1 cellular context compared by ENCODE assay signal in the genomic region with DNA sequence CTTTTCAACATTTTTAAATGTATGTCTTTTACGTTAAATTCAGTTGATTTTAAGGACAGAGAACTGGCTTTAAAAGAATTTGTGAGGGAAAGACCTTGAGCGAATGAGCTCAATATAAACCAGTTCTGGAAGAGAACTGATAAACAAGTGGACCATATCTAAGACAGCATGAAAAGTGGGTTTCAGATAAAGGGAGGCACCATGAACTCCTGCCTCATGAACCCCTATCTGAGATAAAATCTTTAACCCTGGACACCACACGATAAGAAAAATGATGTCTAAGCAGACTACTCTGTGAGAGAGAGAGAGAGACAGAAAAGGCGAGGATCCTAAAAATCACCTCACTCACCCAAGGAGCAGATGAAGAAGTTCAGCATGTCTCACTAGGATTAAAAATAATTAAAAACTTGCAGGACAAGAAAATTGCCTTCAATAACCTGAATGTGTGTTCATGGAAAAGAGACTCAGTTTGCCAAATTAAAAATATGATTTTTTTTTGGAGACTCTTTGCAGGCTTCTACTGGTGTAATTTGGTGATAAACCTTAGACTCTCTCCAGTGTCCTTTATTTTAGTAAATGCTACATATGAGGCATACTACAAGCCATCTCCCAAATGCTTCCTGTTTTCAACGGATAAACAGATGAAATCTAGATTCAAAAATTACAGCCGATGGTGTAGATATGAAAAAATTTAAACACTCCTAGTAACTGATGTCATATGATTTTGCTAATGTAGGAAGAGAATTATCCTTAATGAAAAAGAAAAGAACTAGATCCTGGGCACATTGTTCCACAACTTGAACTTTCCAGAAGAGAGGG.
TF ChIP-seq lines count a peak whose summit lies in the region.

No MANE protein-coding gene starts in this region.

TF ChIP-seq in K562, 482 proteins besides CTCF, POLR2A, EP300 and RAD21 (continued from another document and continues in another):
- no peak for TF ChIP-seq ARHGAP35 (IDR thresholded peaks at IDR 0.05; ENCODE audit: partially characterized antibody)
- TF ChIP-seq HMGN3 (IDR thresholded peaks at IDR 0.05; ENCODE audit: borderline replicate concordance, extremely low read depth, insufficient read length, low read depth, low read length), result no peak
- TF ChIP-seq, protein P1, sequence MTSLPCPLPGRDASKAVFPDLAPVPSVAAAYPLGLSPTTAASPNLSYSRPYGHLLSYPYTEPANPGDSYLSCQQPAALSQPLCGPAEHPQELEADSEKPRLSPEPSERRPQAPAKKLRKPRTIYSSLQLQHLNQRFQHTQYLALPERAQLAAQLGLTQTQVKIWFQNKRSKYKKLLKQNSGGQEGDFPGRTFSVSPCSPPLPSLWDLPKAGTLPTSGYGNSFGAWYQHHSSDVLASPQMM (CRISPR knock-in tag; IDR thresholded peaks at IDR 0.05), result no peak
- TF ChIP-seq GATAD2A (IDR thresholded peaks at IDR 0.05), result peak; percentile 98
- peak; percentile 96 for TF ChIP-seq TEAD4 (IDR thresholded peaks at IDR 0.05; ENCODE audit: low read length)
- TF ChIP-seq TEAD4 (CRISPR knock-in tag; IDR thresholded peaks at IDR 0.05; ENCODE audit: borderline replicate concordance), result no peak
- no peak for TF ChIP-seq SRSF3 (IDR thresholded peaks at IDR 0.05; ENCODE audit: insufficient read depth, low read length)
- TF ChIP-seq, protein P2, sequence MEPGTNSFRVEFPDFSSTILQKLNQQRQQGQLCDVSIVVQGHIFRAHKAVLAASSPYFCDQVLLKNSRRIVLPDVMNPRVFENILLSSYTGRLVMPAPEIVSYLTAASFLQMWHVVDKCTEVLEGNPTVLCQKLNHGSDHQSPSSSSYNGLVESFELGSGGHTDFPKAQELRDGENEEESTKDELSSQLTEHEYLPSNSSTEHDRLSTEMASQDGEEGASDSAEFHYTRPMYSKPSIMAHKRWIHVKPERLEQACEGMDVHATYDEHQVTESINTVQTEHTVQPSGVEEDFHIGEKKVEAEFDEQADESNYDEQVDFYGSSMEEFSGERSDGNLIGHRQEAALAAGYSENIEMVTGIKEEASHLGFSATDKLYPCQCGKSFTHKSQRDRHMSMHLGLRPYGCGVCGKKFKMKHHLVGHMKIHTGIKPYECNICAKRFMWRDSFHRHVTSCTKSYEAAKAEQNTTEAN (CRISPR knock-in tag; IDR thresholded peaks at IDR 0.05), result no peak
- TF ChIP-seq, protein P3, sequence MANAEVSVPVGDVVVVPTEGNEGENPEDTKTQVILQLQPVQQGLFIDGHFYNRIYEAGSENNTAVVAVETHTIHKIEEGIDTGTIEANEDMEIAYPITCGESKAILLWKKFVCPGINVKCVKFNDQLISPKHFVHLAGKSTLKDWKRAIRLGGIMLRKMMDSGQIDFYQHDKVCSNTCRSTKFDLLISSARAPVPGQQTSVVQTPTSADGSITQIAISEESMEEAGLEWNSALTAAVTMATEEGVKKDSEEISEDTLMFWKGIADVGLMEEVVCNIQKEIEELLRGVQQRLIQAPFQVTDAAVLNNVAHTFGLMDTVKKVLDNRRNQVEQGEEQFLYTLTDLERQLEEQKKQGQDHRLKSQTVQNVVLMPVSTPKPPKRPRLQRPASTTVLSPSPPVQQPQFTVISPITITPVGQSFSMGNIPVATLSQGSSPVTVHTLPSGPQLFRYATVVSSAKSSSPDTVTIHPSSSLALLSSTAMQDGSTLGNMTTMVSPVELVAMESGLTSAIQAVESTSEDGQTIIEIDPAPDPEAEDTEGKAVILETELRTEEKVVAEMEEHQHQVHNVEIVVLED (CRISPR knock-in tag; IDR thresholded peaks at IDR 0.05), result no peak
- TF ChIP-seq ETV5 (CRISPR knock-in tag; IDR thresholded peaks at IDR 0.05; ENCODE audit: low read depth), result no peak
- TF ChIP-seq, protein P4, sequence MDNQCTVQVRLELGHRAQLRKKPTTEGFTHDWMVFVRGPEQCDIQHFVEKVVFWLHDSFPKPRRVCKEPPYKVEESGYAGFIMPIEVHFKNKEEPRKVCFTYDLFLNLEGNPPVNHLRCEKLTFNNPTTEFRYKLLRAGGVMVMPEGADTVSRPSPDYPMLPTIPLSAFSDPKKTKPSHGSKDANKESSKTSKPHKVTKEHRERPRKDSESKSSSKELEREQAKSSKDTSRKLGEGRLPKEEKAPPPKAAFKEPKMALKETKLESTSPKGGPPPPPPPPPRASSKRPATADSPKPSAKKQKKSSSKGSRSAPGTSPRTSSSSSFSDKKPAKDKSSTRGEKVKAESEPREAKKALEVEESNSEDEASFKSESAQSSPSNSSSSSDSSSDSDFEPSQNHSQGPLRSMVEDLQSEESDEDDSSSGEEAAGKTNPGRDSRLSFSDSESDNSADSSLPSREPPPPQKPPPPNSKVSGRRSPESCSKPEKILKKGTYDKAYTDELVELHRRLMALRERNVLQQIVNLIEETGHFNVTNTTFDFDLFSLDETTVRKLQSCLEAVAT (IDR thresholded peaks at IDR 0.05), result peak; percentile 42 to 55; a peak in 1 of 4 replicates
- TF ChIP-seq ZNF197 (CRISPR knock-in tag; IDR thresholded peaks at IDR 0.05; ENCODE audit: low read depth), result peak; percentile 85; the same call in 1 of the 2 replicates
- peak; percentile 96 for TF ChIP-seq RNF2 (IDR thresholded peaks at IDR 0.05)
- peak; percentile 94 for TF ChIP-seq SMAD4 (CRISPR knock-in tag; conservative IDR thresholded peaks at IDR 0.05)
- TF ChIP-seq, protein P5, sequence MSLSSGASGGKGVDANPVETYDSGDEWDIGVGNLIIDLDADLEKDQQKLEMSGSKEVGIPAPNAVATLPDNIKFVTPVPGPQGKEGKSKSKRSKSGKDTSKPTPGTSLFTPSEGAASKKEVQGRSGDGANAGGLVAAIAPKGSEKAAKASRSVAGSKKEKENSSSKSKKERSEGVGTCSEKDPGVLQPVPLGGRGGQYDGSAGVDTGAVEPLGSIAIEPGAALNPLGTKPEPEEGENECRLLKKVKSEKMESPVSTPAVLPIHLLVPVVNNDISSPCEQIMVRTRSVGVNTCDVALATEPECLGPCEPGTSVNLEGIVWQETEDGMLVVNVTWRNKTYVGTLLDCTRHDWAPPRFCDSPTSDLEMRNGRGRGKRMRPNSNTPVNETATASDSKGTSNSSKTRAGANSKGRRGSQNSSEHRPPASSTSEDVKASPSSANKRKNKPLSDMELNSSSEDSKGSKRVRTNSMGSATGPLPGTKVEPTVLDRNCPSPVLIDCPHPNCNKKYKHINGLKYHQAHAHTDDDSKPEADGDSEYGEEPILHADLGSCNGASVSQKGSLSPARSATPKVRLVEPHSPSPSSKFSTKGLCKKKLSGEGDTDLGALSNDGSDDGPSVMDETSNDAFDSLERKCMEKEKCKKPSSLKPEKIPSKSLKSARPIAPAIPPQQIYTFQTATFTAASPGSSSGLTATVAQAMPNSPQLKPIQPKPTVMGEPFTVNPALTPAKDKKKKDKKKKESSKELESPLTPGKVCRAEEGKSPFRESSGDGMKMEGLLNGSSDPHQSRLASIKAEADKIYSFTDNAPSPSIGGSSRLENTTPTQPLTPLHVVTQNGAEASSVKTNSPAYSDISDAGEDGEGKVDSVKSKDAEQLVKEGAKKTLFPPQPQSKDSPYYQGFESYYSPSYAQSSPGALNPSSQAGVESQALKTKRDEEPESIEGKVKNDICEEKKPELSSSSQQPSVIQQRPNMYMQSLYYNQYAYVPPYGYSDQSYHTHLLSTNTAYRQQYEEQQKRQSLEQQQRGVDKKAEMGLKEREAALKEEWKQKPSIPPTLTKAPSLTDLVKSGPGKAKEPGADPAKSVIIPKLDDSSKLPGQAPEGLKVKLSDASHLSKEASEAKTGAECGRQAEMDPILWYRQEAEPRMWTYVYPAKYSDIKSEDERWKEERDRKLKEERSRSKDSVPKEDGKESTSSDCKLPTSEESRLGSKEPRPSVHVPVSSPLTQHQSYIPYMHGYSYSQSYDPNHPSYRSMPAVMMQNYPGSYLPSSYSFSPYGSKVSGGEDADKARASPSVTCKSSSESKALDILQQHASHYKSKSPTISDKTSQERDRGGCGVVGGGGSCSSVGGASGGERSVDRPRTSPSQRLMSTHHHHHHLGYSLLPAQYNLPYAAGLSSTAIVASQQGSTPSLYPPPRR (CRISPR knock-in tag; IDR thresholded peaks at IDR 0.05; ENCODE audit: borderline replicate concordance), result no peak
- TF ChIP-seq, protein P6, sequence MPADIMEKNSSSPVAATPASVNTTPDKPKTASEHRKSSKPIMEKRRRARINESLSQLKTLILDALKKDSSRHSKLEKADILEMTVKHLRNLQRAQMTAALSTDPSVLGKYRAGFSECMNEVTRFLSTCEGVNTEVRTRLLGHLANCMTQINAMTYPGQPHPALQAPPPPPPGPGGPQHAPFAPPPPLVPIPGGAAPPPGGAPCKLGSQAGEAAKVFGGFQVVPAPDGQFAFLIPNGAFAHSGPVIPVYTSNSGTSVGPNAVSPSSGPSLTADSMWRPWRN (IDR thresholded peaks at IDR 0.05; ENCODE audit: low read depth), result 0 out of 2 replicates have a peak, but pooled peaks have one; percentile 68
- TF ChIP-seq NR2C1 (IDR thresholded peaks at IDR 0.05), result peak; percentile 79
- peak; percentile 87 for TF ChIP-seq NR2C1 (tag; IDR thresholded peaks at IDR 0.05)
- TF ChIP-seq, protein P7, sequence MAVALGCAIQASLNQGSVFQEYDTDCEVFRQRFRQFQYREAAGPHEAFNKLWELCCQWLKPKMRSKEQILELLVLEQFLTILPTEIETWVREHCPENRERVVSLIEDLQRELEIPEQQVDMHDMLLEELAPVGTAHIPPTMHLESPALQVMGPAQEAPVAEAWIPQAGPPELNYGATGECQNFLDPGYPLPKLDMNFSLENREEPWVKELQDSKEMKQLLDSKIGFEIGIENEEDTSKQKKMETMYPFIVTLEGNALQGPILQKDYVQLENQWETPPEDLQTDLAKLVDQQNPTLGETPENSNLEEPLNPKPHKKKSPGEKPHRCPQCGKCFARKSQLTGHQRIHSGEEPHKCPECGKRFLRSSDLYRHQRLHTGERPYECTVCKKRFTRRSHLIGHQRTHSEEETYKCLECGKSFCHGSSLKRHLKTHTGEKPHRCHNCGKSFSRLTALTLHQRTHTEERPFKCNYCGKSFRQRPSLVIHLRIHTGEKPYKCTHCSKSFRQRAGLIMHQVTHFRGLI (CRISPR knock-in tag; IDR thresholded peaks at IDR 0.05), result 0 out of 2 replicates have a peak, but pooled peaks have one; percentile 69
- no peak for TF ChIP-seq RBM15 (IDR thresholded peaks at IDR 0.05; ENCODE audit: insufficient read depth, low read length)
- peak; percentile 46 for TF ChIP-seq SMAD1 (IDR thresholded peaks at IDR 0.05; ENCODE audit: low read depth, low read length, partially characterized antibody)
- no peak for TF ChIP-seq KAT7 (CRISPR knock-in tag; IDR thresholded peaks at IDR 0.05; ENCODE audit: borderline replicate concordance)
- TF ChIP-seq SOX6 (IDR thresholded peaks at IDR 0.05), result peak; percentile 91
- peak; percentile 90; the same call in 1 of the 2 replicates for TF ChIP-seq HEY1 (CRISPR knock-in tag; IDR thresholded peaks at IDR 0.05; ENCODE audit: borderline replicate concordance)
- TF ChIP-seq, protein P8, sequence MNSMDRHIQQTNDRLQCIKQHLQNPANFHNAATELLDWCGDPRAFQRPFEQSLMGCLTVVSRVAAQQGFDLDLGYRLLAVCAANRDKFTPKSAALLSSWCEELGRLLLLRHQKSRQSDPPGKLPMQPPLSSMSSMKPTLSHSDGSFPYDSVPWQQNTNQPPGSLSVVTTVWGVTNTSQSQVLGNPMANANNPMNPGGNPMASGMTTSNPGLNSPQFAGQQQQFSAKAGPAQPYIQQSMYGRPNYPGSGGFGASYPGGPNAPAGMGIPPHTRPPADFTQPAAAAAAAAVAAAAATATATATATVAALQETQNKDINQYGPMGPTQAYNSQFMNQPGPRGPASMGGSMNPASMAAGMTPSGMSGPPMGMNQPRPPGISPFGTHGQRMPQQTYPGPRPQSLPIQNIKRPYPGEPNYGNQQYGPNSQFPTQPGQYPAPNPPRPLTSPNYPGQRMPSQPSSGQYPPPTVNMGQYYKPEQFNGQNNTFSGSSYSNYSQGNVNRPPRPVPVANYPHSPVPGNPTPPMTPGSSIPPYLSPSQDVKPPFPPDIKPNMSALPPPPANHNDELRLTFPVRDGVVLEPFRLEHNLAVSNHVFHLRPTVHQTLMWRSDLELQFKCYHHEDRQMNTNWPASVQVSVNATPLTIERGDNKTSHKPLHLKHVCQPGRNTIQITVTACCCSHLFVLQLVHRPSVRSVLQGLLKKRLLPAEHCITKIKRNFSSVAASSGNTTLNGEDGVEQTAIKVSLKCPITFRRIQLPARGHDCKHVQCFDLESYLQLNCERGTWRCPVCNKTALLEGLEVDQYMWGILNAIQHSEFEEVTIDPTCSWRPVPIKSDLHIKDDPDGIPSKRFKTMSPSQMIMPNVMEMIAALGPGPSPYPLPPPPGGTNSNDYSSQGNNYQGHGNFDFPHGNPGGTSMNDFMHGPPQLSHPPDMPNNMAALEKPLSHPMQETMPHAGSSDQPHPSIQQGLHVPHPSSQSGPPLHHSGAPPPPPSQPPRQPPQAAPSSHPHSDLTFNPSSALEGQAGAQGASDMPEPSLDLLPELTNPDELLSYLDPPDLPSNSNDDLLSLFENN (IDR thresholded peaks at IDR 0.05; ENCODE audit: low read depth in 2 of 2, low read length in 2 of 2), result peak in 1 of 2 experiments; percentile 70; a peak in 1 of 4 replicates
- peak; percentile 64; the same call in 1 of the 2 replicates for TF ChIP-seq NFRKB (IDR thresholded peaks at IDR 0.05; ENCODE audit: low read depth)
- TF ChIP-seq, protein P9, sequence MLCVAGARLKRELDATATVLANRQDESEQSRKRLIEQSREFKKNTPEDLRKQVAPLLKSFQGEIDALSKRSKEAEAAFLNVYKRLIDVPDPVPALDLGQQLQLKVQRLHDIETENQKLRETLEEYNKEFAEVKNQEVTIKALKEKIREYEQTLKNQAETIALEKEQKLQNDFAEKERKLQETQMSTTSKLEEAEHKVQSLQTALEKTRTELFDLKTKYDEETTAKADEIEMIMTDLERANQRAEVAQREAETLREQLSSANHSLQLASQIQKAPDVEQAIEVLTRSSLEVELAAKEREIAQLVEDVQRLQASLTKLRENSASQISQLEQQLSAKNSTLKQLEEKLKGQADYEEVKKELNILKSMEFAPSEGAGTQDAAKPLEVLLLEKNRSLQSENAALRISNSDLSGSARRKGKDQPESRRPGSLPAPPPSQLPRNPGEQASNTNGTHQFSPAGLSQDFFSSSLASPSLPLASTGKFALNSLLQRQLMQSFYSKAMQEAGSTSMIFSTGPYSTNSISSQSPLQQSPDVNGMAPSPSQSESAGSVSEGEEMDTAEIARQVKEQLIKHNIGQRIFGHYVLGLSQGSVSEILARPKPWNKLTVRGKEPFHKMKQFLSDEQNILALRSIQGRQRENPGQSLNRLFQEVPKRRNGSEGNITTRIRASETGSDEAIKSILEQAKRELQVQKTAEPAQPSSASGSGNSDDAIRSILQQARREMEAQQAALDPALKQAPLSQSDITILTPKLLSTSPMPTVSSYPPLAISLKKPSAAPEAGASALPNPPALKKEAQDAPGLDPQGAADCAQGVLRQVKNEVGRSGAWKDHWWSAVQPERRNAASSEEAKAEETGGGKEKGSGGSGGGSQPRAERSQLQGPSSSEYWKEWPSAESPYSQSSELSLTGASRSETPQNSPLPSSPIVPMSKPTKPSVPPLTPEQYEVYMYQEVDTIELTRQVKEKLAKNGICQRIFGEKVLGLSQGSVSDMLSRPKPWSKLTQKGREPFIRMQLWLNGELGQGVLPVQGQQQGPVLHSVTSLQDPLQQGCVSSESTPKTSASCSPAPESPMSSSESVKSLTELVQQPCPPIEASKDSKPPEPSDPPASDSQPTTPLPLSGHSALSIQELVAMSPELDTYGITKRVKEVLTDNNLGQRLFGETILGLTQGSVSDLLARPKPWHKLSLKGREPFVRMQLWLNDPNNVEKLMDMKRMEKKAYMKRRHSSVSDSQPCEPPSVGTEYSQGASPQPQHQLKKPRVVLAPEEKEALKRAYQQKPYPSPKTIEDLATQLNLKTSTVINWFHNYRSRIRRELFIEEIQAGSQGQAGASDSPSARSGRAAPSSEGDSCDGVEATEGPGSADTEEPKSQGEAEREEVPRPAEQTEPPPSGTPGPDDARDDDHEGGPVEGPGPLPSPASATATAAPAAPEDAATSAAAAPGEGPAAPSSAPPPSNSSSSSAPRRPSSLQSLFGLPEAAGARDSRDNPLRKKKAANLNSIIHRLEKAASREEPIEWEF (CRISPR knock-in tag; IDR thresholded peaks at IDR 0.05), result no peak
